Comparison of ENCODE assay signal across 9 cellular contexts in genomic region chr22:46085831-46086576, GRCh38.
DNase-seq lines count a peak whose midpoint lies in the region; ATAC-seq, FAIRE-seq and TF ChIP-seq lines count a peak whose summit lies in the region.
"Had no signal": no experiment of that assay in that cellular context is flagged by ENCODE, and none has a peak within 500 bp of the region (broad histone marks: within the 10 kb centered on the region; RNA-seq: fewer than 3 reads in every experiment).

No MANE protein-coding gene starts in this region.

- H3K4me3 ChIP-seq in astrocyte (ENCODE audit: insufficient read depth, low read depth, low read length) = peak overlapping the region; percentile 99
- H3K4me3 ChIP-seq in right atrium auricular region = peak overlapping the region; percentile 8 to 18
- peak overlapping the region in 1 of 2 donors; percentile 65 for H3K4me3 ChIP-seq in stomach smooth muscle (ENCODE audit: low read length in 2 of 2)
- H3K4me3 ChIP-seq in WERI-Rb-1 (ENCODE audit: low read depth, low read length) = no peak overlapping the region

- H3K27ac ChIP-seq in astrocyte (ENCODE audit: low read depth, low read length) (peak overlapping the region; percentile 91), right atrium auricular region (peak overlapping the region; percentile 97 to 99), stomach smooth muscle (ENCODE audit: low read length) (peak overlapping the region; percentile 86), WERI-Rb-1 (no peak overlapping the region)

- no peak for ATAC-seq in GM21381 (IDR thresholded peaks at IDR 0.05; ENCODE audit: unreplicated experiment)

- H3K9me3 ChIP-seq in astrocyte (ENCODE audit: insufficient read depth, low read depth, low read length) (no peaks in the 10 kb centered on the region), right atrium auricular region (no peaks in the 10 kb centered on the region), stomach smooth muscle (ENCODE audit: control insufficient read depth in 2 of 2, low read length in 2 of 2) (no peaks in the 10 kb centered on the region), WERI-Rb-1 (ENCODE audit: severe bottlenecking) (no peaks in the 10 kb centered on the region)

- no peak overlapping the region for H2AFZ ChIP-seq in astrocyte (ENCODE audit: low read depth, low read length)

- H3K4me1 Mint-ChIP-seq in astrocyte (ENCODE audit: low read depth, unreplicated experiment) = peaks cover 5% of the 10 kb centered on the region

- peaks cover 100% of the 10 kb centered on the region for H4K20me1 ChIP-seq in astrocyte (ENCODE audit: insufficient read depth, low read length)

- no peak overlapping the region for H3K27ac Mint-ChIP-seq in astrocyte (ENCODE audit: unreplicated experiment)

- peak overlapping the region; percentile 94 for H3K4me2 ChIP-seq in astrocyte (ENCODE audit: low read length)

- H3K27me3 Mint-ChIP-seq in astrocyte (ENCODE audit: low read depth, unreplicated experiment) = peaks cover 16% of the 10 kb centered on the region

- H3K9ac ChIP-seq in astrocyte (ENCODE audit: low read length) (peak overlapping the region; percentile 96), stomach smooth muscle (ENCODE audit: low read length in 2 of 2) (peak overlapping the region; percentile 43 to 58)

- H3K79me2 ChIP-seq in astrocyte (ENCODE audit: insufficient read depth, low read length) = peaks cover 100% of the 10 kb centered on the region

- no peak for FAIRE-seq in astrocyte (lab: Jason Lieb, UNC)

- H3K4me1 ChIP-seq in astrocyte (ENCODE audit: insufficient read depth, low read length) (peaks cover 79% of the 10 kb centered on the region), right atrium auricular region (peaks cover 0 to 98% of the 10 kb centered on the region in 2 donors), stomach smooth muscle (ENCODE audit: control insufficient read depth, insufficient read depth, low read length) (peaks cover 92% of the 10 kb centered on the region)

- H3K9me3 Mint-ChIP-seq in astrocyte (ENCODE audit: unreplicated experiment) = no peaks in the 10 kb centered on the region

- H3K27me3 ChIP-seq in astrocyte (ENCODE audit: insufficient read depth, low read length) (no peaks in the 10 kb centered on the region), right atrium auricular region (no peaks in the 10 kb centered on the region), stomach smooth muscle (ENCODE audit: control insufficient read depth in 1 of 2, insufficient read depth in 2 of 2, low read length in 2 of 2) (no peaks in the 10 kb centered on the region), WERI-Rb-1 (ENCODE audit: insufficient read depth, low read depth, severe bottlenecking) (no peaks in the 10 kb centered on the region)

- TF ChIP-seq CTCF in astrocyte (IDR thresholded peaks at IDR 0.05; ENCODE audit: insufficient read depth, low read depth, low read length) = no peak
- no peak for TF ChIP-seq CTCF in right atrium auricular region (IDR thresholded peaks at IDR 0.05)
- no peak for TF ChIP-seq CTCF in WERI-Rb-1 (IDR thresholded peaks at IDR 0.05; ENCODE audit: low read depth, low read length)

- DNase-seq in GOT3 (lab: John Stamatoyannopoulos, UW) (peak; percentile 64), astrocyte (ENCODE audit: low read depth) (peak; percentile 78), right atrium auricular region (ENCODE audit: low spot score) (peak; percentile 87), midbrain (lab: John Stamatoyannopoulos, UW) (no peak), GDM1 (lab: John Stamatoyannopoulos, UW) (no peak), WERI-Rb-1 (no peak)
- DNase-seq: stimulated activated CD4-positive, alpha-beta T cell treated with anti-CD3 and anti-CD28 coated beads, Interleukin-1b, Interleukin-23, amount 100 ng/mL, for 48 hours had no signal

- H3K4me3 Mint-ChIP-seq in astrocyte (ENCODE audit: unreplicated experiment) = no peak overlapping the region

- H3K36me3 Mint-ChIP-seq in astrocyte (ENCODE audit: low read depth, unreplicated experiment) = no peaks in the 10 kb centered on the region

- H3K36me3 ChIP-seq in astrocyte (ENCODE audit: insufficient read depth, low read length) (peaks cover 33% of the 10 kb centered on the region), right atrium auricular region (peaks cover 27% of the 10 kb centered on the region), stomach smooth muscle (ENCODE audit: control insufficient read depth in 2 of 2, insufficient read depth in 2 of 2, low read length in 2 of 2) (peaks cover 2 to 12% of the 10 kb centered on the region in 2 donors), WERI-Rb-1 (no peaks in the 10 kb centered on the region)

Comparison
In these comparisons a context has a peak if more than half of its experiments do, and no peak if none do; other contexts are left out.
1. DNase-seq: peak in GOT3 (single experiment), astrocyte (single experiment) and right atrium auricular region (single experiment); none in midbrain (single experiment), GDM1 (single experiment) and WERI-Rb-1 (single experiment).